1 cellular context compared by ENCODE assay signal in the genomic region with DNA sequence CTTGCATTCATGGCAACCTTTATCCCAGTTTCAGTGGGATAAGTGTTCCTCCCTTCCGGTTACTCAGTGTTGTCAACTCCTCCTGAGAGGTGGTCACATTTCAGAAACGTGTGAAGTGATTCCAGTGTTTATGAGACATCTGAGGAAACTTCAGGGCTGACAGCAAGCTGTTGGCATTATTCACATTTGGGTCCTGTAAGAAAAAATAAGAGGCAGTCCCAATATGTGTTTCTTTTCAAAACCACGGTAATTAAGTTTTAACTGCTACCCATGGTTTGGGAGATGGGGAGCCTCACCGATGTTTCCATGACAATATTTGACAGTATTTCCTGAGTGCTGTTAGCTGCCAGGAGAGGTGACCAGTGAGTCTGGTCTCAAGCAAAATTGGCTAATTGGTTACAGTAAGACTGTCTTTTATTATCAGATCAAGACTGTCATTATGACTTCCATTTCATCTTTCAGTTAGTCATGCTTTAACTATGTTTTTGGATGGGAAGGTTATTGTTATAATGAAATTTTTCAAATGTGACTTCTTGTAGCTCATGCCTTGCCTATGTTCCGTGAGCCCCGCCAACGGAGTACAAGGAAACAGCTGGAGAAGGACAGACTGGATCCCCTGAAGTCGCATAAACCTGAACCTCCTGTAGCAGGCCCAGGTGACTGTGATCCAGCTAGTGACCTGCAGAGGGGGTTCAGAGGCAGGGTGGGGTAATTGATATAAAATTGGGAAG.
TF ChIP-seq lines count a peak whose summit lies in the region.

No MANE protein-coding gene starts in this region.

TF ChIP-seq in IMR-90, 13 proteins besides CTCF, POLR2A, EP300 and RAD21:
- TF ChIP-seq CHD1 (IDR thresholded peaks at IDR 0.05; ENCODE audit: low read depth, low read length) (no peak), MAFK (IDR thresholded peaks at IDR 0.05; ENCODE audit: low read depth, low read length) (no peak), BHLHE40 (IDR thresholded peaks at IDR 0.05; ENCODE audit: low read depth, low read length) (no peak), CEBPB (IDR thresholded peaks at IDR 0.05; ENCODE audit: low read depth, low read length) (no peak), RCOR1 (IDR thresholded peaks at IDR 0.05; ENCODE audit: insufficient replicate concordance, low read length) (no peak), MXI1 (IDR thresholded peaks at IDR 0.05; ENCODE audit: borderline replicate concordance, low read depth, low read length) (no peak), SMC3 (IDR thresholded peaks at IDR 0.05; ENCODE audit: low read depth, low read length) (no peak), FOS (IDR thresholded peaks at IDR 0.05; ENCODE audit: low read depth, low read length) (no peak), NFE2L2 (IDR thresholded peaks at IDR 0.05; ENCODE audit: low read depth, low read length) (no peak), RFX5 (IDR thresholded peaks at IDR 0.05; ENCODE audit: low read depth, low read length) (no peak), MAZ (IDR thresholded peaks at IDR 0.05; ENCODE audit: borderline replicate concordance, low read depth, low read length) (no peak)
- TF ChIP-seq, protein P1, sequence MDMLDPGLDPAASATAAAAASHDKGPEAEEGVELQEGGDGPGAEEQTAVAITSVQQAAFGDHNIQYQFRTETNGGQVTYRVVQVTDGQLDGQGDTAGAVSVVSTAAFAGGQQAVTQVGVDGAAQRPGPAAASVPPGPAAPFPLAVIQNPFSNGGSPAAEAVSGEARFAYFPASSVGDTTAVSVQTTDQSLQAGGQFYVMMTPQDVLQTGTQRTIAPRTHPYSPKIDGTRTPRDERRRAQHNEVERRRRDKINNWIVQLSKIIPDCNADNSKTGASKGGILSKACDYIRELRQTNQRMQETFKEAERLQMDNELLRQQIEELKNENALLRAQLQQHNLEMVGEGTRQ (IDR thresholded peaks at IDR 0.05; ENCODE audit: low read depth, low read length): no peak
- TF ChIP-seq, protein P2, sequence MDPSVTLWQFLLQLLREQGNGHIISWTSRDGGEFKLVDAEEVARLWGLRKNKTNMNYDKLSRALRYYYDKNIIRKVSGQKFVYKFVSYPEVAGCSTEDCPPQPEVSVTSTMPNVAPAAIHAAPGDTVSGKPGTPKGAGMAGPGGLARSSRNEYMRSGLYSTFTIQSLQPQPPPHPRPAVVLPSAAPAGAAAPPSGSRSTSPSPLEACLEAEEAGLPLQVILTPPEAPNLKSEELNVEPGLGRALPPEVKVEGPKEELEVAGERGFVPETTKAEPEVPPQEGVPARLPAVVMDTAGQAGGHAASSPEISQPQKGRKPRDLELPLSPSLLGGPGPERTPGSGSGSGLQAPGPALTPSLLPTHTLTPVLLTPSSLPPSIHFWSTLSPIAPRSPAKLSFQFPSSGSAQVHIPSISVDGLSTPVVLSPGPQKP (IDR thresholded peaks at IDR 0.05; ENCODE audit: borderline replicate concordance, low read depth, low read length): no peak
